In the genomic region with DNA sequence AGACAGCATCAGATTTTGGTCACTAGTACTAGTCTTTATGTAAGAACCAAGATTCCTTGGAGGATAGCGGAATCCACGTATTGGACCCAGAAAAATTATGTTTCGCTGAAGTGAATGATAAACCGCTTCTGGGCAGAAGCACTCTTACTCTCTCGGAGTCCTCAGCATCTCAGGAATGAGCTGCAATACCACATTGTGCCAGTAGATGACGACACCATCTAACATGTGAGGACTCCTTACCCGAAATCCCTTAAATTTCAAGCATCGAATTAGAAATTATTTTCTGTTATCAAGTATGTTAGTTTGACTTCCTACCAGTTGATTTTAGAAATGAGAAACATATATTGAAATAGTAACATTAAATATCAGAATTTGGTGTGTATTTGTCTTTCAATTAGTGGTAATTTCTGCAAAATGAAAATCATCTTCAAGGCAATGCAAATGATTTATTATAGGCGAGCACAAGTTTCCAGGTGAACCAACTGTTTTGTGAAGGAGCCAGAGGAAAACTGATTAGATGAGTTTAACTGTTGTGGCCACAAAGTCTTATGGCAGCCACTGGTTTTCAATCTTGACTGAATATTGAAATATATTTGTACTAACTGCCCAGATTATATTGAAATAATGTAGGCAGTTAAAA, we compare ENCODE assay signal across 9 cellular contexts.
DNase-seq lines count a peak whose midpoint lies in the region; ATAC-seq, FAIRE-seq and TF ChIP-seq lines count a peak whose summit lies in the region.
"Had no signal": no experiment of that assay in that cellular context is flagged by ENCODE, and none has a peak within 500 bp of the region (broad histone marks: within the 10 kb centered on the region; RNA-seq: fewer than 3 reads in every experiment).

No MANE protein-coding gene starts in this region.

- DNase-seq in NCI-H187 (lab: John Stamatoyannopoulos, UW) (peak; percentile 37 to 57), NCI-H187 treated with DMSO at 0.1 percent for 48 hours (lab: John Stamatoyannopoulos, UW) (no peak), NCI-H2171 (lab: John Stamatoyannopoulos, UW) (peak; percentile 13), cerebellar cortex (ENCODE audit: low spot score) (peak; percentile 93), HepG2 (ENCODE audit: low spot score) (peak; percentile 56)
- peak; percentile 76 for DNase-seq in activated CD4-positive, CD25-positive, alpha-beta regulatory T cell treated with anti-CD3 and anti-CD28 coated beads, Interleukin-2, amount 50 U/mL, for 72 hours
- peak; percentile 68 to 78 (median 71) for DNase-seq in stimulated activated CD4-positive, alpha-beta T cell treated with anti-CD3 and anti-CD28 coated beads, TNF-alpha, amount 100 ng/mL, for 24 hours (ENCODE audit: low read depth in 3 of 3)

- no peaks in the 10 kb centered on the region for H3K4me1 ChIP-seq in HepG2 (ENCODE audit: insufficient read depth, low read length)
- H3K4me1 ChIP-seq: BLaER1 treated with 17β-estradiol and CSF1 and Interleukin-3, amounts not matched to agents 10 nM and 100 nM had no signal

- no peak overlapping the region for H3K9ac ChIP-seq in HepG2 (ENCODE audit: insufficient read depth, low read depth, low read length)
- H3K9ac ChIP-seq: BLaER1 treated with 17β-estradiol and CSF1 and Interleukin-3, amounts not matched to agents 10 nM and 100 nM had no signal

- POLR2A ChIA-PET in HepG2 (lab: Yijun Ruan, JAX): no interaction called here

- H3K4me3 ChIP-seq in HepG2 (replicated peaks in 1 of 3; ENCODE audit: insufficient read depth in 1 of 3, low read depth in 2 of 3, low read length in 3 of 3): no peak overlapping the region
- H3K4me3 ChIP-seq: BLaER1 treated with 17β-estradiol and CSF1 and Interleukin-3, amounts not matched to agents 10 nM and 100 nM had no signal

- H3K4me2 ChIP-seq in HepG2 (ENCODE audit: low read depth, low read length): no peak overlapping the region

- ATAC-seq in HG02798 (IDR thresholded peaks at IDR 0.05; ENCODE audit: poor library complexity, unreplicated experiment): peak; percentile 80
- peak; percentile 78 for ATAC-seq in HepG2

- peak; percentile 63 for FAIRE-seq in HepG2 (lab: Jason Lieb, UNC)

- BruUV-seq in HepG2 (replicated peaks; lab: Mats Ljungman, UMichigan): no TSS peak

- peak; percentile 67 for TF ChIP-seq RAD21 in HepG2 (CRISPR knock-in tag; IDR thresholded peaks at IDR 0.05)

- in situ Hi-C loops in HepG2 (cut with HindIII; ENCODE audit: extremely low pct_ligation_motif_present, low pct_unique_long_range_greater_than_20kb): loop anchor here (5.0 to 25.0 kb wide), 3 partner anchors 119 to 987 kb away; no protein-coding TSS in a partner anchor

- no peak overlapping the region for H3K27ac ChIP-seq in HepG2 (ENCODE audit: extremely low read length, insufficient read depth, low read length)
- H3K27ac ChIP-seq: BLaER1 treated with 17β-estradiol and CSF1 and Interleukin-3, amounts not matched to agents 10 nM and 100 nM had no signal

- H4K20me1 ChIP-seq in HepG2 (ENCODE audit: insufficient read depth, low read length): no peaks in the 10 kb centered on the region
- H4K20me1 ChIP-seq: BLaER1 treated with 17β-estradiol and CSF1 and Interleukin-3, amounts not matched to agents 10 nM and 100 nM had no signal

- TF ChIP-seq POLR2A in HepG2 (IDR thresholded peaks at IDR 0.05; ENCODE audit: insufficient read depth in 1 of 2, low read depth in 2 of 2, low read length in 2 of 2): no peak

- H3K9me3 ChIP-seq in HepG2 (ENCODE audit: low read length): no peaks in the 10 kb centered on the region
- H3K9me3 ChIP-seq: BLaER1 treated with 17β-estradiol and CSF1 and Interleukin-3, amounts not matched to agents 10 nM and 100 nM had no signal

- WGBS in HepG2 (ENCODE audit: low lambda C conversion rate): under 1% methylated on average over 9 of the region's 9 CpGs

- no peak overlapping the region for H2AFZ ChIP-seq in HepG2 (ENCODE audit: low read length)

- intact Hi-C loops in HepG2 (cut with micrococcal nuclease; ENCODE audit: unreplicated experiment): loop anchor here (1.0 to 5.0 kb wide), 4 partner anchors 121 to 989 kb away; no protein-coding TSS in a partner anchor

- H3K79me2 ChIP-seq in HepG2 (ENCODE audit: insufficient read depth, low read length): no peaks in the 10 kb centered on the region

- no peak for TF ChIP-seq EP300 in HepG2 (IDR thresholded peaks at IDR 0.05; ENCODE audit: low read depth in 2 of 2, low read length in 2 of 2)
- TF ChIP-seq EP300 in HepG2 (CRISPR knock-in tag; IDR thresholded peaks at IDR 0.05; ENCODE audit: borderline replicate concordance): no peak

- no peaks in the 10 kb centered on the region for H3K27me3 ChIP-seq in HepG2 (ENCODE audit: control insufficient read depth in 1 of 2, insufficient read depth in 2 of 2, low read length in 2 of 2)
- H3K27me3 ChIP-seq: BLaER1 treated with 17β-estradiol and CSF1 and Interleukin-3, amounts not matched to agents 10 nM and 100 nM had no signal

- H3K36me3 ChIP-seq in HepG2 (replicated peaks in 1 of 2; ENCODE audit: control insufficient read depth in 1 of 2, insufficient read depth in 2 of 2, low read length in 2 of 2): no peaks in the 10 kb centered on the region
- H3K36me3 ChIP-seq: BLaER1 treated with 17β-estradiol and CSF1 and Interleukin-3, amounts not matched to agents 10 nM and 100 nM had no signal

- CTCF ChIA-PET in HepG2 (lab: Yijun Ruan, JAX; ENCODE audit: low intra/inter-chr PET ratio, low total read pairs): interaction anchor here (1.9 to 2.9 kb wide), 2 partner anchors 121 to 989 kb away, joined by 9 to 28 read pairs; no protein-coding TSS in a partner anchor

- TF ChIP-seq CTCF in HepG2 (CRISPR knock-in tag; IDR thresholded peaks at IDR 0.05): peak; percentile 85

TF ChIP-seq in HepG2, 621 proteins besides CTCF, POLR2A, EP300 and RAD21:
- no peak for TF ChIP-seq MAZ (IDR thresholded peaks at IDR 0.05; ENCODE audit: borderline replicate concordance, low read depth, low read length)
- TF ChIP-seq MAZ (CRISPR knock-in tag; IDR thresholded peaks at IDR 0.05; ENCODE audit: low read depth): no peak
- 0 out of 2 replicates have a peak, but pooled peaks have one; percentile 9 for TF ChIP-seq ATF7 (IDR thresholded peaks at IDR 0.05)
- no peak for TF ChIP-seq ATF7 (CRISPR knock-in tag; IDR thresholded peaks at IDR 0.05)
- peak; percentile 87 for TF ChIP-seq STAG1 (CRISPR knock-in tag; IDR thresholded peaks at IDR 0.05)
- TF ChIP-seq ZNF484 (CRISPR knock-in tag; IDR thresholded peaks at IDR 0.05; ENCODE audit: borderline replicate concordance, low read depth): no peak
- peak; percentile 13 for TF ChIP-seq TEAD3 (CRISPR knock-in tag; optimal IDR thresholded peaks at IDR 0.05; ENCODE audit: borderline replicate concordance)
- TF ChIP-seq SMC3 (IDR thresholded peaks at IDR 0.05; ENCODE audit: low read length): peak; percentile 84
